24 cellular contexts compared by ENCODE assay signal in genomic region chr13:100660761-100661160, GRCh38.
"Had no signal": no experiment of that assay in that cellular context is flagged by ENCODE, and none has a peak within 500 bp of the region (broad histone marks: within the 10 kb centered on the region; RNA-seq: fewer than 3 reads in every experiment).

No MANE protein-coding gene starts in this region.

- H3K27me3 Mint-ChIP-seq: naive thymus-derived CD8-positive, alpha-beta T cell; progenitor cell of endocrine pancreas; stimulated activated naive B cell treated with anti-CD40 and anti-IgM and Interleukin-4, amounts not matched to agents 10 μg/mL and 1 μg/mL and 100 μg/mL, for 72 hours had no signal

- H3K27ac ChIP-seq: heart right ventricle, hepatocyte, left lung, lower lobe of right lung, ovary, right atrium auricular region, right lobe of liver, stomach, suprapubic skin, transverse colon, upper lobe of right lung, uterus had no signal

- H3K9me3 Mint-ChIP-seq: naive thymus-derived CD8-positive, alpha-beta T cell; stimulated activated naive B cell treated with anti-CD40 and anti-IgM and Interleukin-4, amounts not matched to agents 10 μg/mL and 1 μg/mL and 100 μg/mL, for 72 hours had no signal

- ATAC-seq: heart right ventricle; left colon; left lung; lower lobe of right lung; naive thymus-derived CD8-positive, alpha-beta T cell; right lobe of liver; stimulated activated naive B cell treated with anti-CD40 and anti-IgM and Interleukin-4, amounts not matched to agents 10 μg/mL and 1 μg/mL and 100 μg/mL, for 72 hours; stimulated activated naive CD8-positive, alpha-beta T cell treated with anti-CD3 and anti-CD28 coated beads, Interleukin-15, Interleukin-2, amounts not matched to agents 100 U/mL and 50 U/mL, for 24 hours; upper lobe of right lung had no signal

- DNase-seq: heart right ventricle; kidney glomerular epithelial cell; left colon; left lung; lower lobe of right lung; mammary epithelial cell; mesenchymal stem cell; naive thymus-derived CD8-positive, alpha-beta T cell; ovary; right lobe of liver; stimulated activated CD4-positive, alpha-beta T cell treated with anti-CD3 and anti-CD28 coated beads, Interleukin-1b, Interleukin-23, amount 100 ng/mL, for 48 hours; stimulated activated CD4-positive, alpha-beta T cell treated with anti-CD3 and anti-CD28 coated beads, Interleukin-2, amount 100 ng/mL, for 48 hours; stimulated activated CD4-positive, alpha-beta T cell treated with anti-CD3 and anti-CD28 coated beads, Interleukin-4, amount 100 ng/mL, for 4 hours; stimulated activated CD8-positive, alpha-beta memory T cell treated with anti-CD3 and anti-CD28 coated beads, Interleukin-4, amount 100 ng/mL, for 48 hours; stimulated activated naive B cell treated with anti-CD40 and anti-IgM and Interleukin-4, amounts not matched to agents 10 μg/mL and 1 μg/mL and 100 μg/mL, for 72 hours; stimulated activated naive CD8-positive, alpha-beta T cell treated with anti-CD3 and anti-CD28 coated beads, Interleukin-15, Interleukin-2, amounts not matched to agents 100 U/mL and 50 U/mL, for 24 hours; stomach; transverse colon; upper lobe of right lung; uterus had no signal

- H3K27ac Mint-ChIP-seq: naive thymus-derived CD8-positive, alpha-beta T cell; progenitor cell of endocrine pancreas; stimulated activated naive B cell treated with anti-CD40 and anti-IgM and Interleukin-4, amounts not matched to agents 10 μg/mL and 1 μg/mL and 100 μg/mL, for 72 hours had no signal

- H3K4me3 Mint-ChIP-seq: naive thymus-derived CD8-positive, alpha-beta T cell; stimulated activated naive B cell treated with anti-CD40 and anti-IgM and Interleukin-4, amounts not matched to agents 10 μg/mL and 1 μg/mL and 100 μg/mL, for 72 hours had no signal

- H3K27me3 ChIP-seq: heart right ventricle, hepatocyte, left lung, ovary, right atrium auricular region, right lobe of liver, stomach, suprapubic skin, transverse colon, upper lobe of right lung, uterus had no signal
